In the genomic region with DNA sequence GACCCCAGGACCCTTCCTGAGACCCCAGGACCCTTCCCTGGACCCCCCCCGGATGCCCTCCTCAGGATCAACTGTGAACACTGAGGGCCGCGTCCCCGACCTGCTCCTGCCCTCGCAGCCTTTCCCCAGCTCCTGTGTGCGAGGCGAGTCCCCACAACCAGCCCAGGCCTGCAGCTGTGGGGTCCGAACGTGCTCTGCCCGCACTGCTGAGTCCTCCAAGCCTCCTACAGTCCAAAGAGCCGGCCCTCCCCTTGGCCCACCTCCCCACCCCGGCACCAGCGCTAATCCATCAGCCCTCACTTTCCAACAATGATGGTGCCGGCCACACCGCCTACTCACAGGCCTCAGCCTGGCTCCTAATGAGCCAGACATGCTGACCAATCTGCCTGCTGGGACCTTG, we compare ENCODE assay signal across 15 cellular contexts. TPM values are rescaled to one million over a fixed set of nuclear protein-coding genes. Genes with fewer than 3 reads are reported as not detected.
A peak's percentile ranks its signal among the peaks of the same experiment; 100 is the strongest.
DNase-seq lines count a peak whose midpoint lies in the region; ATAC-seq and TF ChIP-seq lines count a peak whose summit lies in the region.
"Had no signal": no experiment of that assay in that cellular context is flagged by ENCODE, and none has a peak within 500 bp of the region (broad histone marks: within the 10 kb centered on the region; RNA-seq: fewer than 3 reads in every experiment).

No MANE protein-coding gene starts in this region.

- H3K36me3 ChIP-seq in endodermal cell (ENCODE audit: control insufficient read depth, insufficient read depth, low read length), result peaks cover 55% of the 10 kb centered on the region
- peaks cover 88% of the 10 kb centered on the region for H3K36me3 ChIP-seq in right atrium auricular region

- no peaks in the 10 kb centered on the region for H3K27me3 ChIP-seq in endodermal cell (ENCODE audit: control insufficient read depth, insufficient read depth, low read length, poor library complexity, severe bottlenecking)
- no peaks in the 10 kb centered on the region for H3K27me3 ChIP-seq in right atrium auricular region

- no peak overlapping the region for H3K27ac ChIP-seq in endodermal cell (ENCODE audit: low read depth, low read length)
- no peak overlapping the region for H3K27ac ChIP-seq in right atrium auricular region
- H3K27ac ChIP-seq: KMS-11 had no signal

- CTCF ChIA-PET in WTC11 (lab: Charles Lee), result no interaction called here

- H3K4me1 Mint-ChIP-seq in stimulated activated naive CD8-positive, alpha-beta T cell treated with anti-CD3 and anti-CD28 coated beads, Interleukin-15, Interleukin-2, amounts not matched to agents 100 ng/mL and 50 ng/mL, for 24 hours (ENCODE audit: low read depth), result no peaks in the 10 kb centered on the region
- H3K4me1 Mint-ChIP-seq in stimulated activated naive CD8-positive, alpha-beta T cell treated with anti-CD3 and anti-CD28 coated beads, Interleukin-15, amount 100 ng/mL, for 72 hours, result peaks cover 4% of the 10 kb centered on the region
- no peaks in the 10 kb centered on the region for H3K4me1 Mint-ChIP-seq in WTC11
- H3K4me1 Mint-ChIP-seq in endodermal cell, result no peaks in the 10 kb centered on the region

- H3K4me1 ChIP-seq in endodermal cell (ENCODE audit: control insufficient read depth, insufficient read depth, low read length) (no peaks in the 10 kb centered on the region), right atrium auricular region (no peaks in the 10 kb centered on the region)

- WGBS in endodermal cell (ENCODE audit: insufficient coverage in 1 of 2, insufficient read length in 1 of 2), 2 experiments, result 96 to 100% methylated on average over 7 to 15 of the region's 15 CpGs

- no peaks in the 10 kb centered on the region for H3K27me3 Mint-ChIP-seq in stimulated activated naive CD8-positive, alpha-beta T cell treated with anti-CD3 and anti-CD28 coated beads, Interleukin-15, Interleukin-2, amounts not matched to agents 100 ng/mL and 50 ng/mL, for 24 hours
- no peaks in the 10 kb centered on the region for H3K27me3 Mint-ChIP-seq in stimulated activated naive CD8-positive, alpha-beta T cell treated with anti-CD3 and anti-CD28 coated beads, Interleukin-15, amount 100 ng/mL, for 72 hours
- no peaks in the 10 kb centered on the region for H3K27me3 Mint-ChIP-seq in WTC11 (ENCODE audit: low read depth)
- H3K27me3 Mint-ChIP-seq in endodermal cell (ENCODE audit: insufficient read depth), result no peaks in the 10 kb centered on the region

- TF ChIP-seq CTCF in WTC11 (IDR thresholded peaks at IDR 0.05) (no peak), endodermal cell (conservative IDR thresholded peaks at IDR 0.05) (no peak), right atrium auricular region (IDR thresholded peaks at IDR 0.05) (no peak)

- no peak overlapping the region for H3K4me3 ChIP-seq in endodermal cell (ENCODE audit: low read length)
- no peak overlapping the region for H3K4me3 ChIP-seq in right atrium auricular region

- H3K36me3 Mint-ChIP-seq in stimulated activated naive CD8-positive, alpha-beta T cell treated with anti-CD3 and anti-CD28 coated beads, Interleukin-15, Interleukin-2, amounts not matched to agents 100 ng/mL and 50 ng/mL, for 24 hours (ENCODE audit: low read depth), result peaks cover 47% of the 10 kb centered on the region
- H3K36me3 Mint-ChIP-seq in WTC11 (peaks cover 51% of the 10 kb centered on the region), endodermal cell (ENCODE audit: low read depth) (peaks cover 75% of the 10 kb centered on the region)

- no peaks in the 10 kb centered on the region for H3K9me3 ChIP-seq in endodermal cell (ENCODE audit: control insufficient read depth, low read length)
- H3K9me3 ChIP-seq in right atrium auricular region, result no peaks in the 10 kb centered on the region

- ATAC-seq in stimulated activated naive CD8-positive, alpha-beta T cell treated with anti-CD3 and anti-CD28 coated beads, Interleukin-15, amount 100 ng/mL, for 72 hours, result no peak
- ATAC-seq in WTC11 (no peak), GM21723 (IDR thresholded peaks at IDR 0.05; ENCODE audit: unreplicated experiment) (no peak)
- ATAC-seq: Right ventricle myocardium inferior had no signal

- H3K9ac ChIP-seq in endodermal cell (ENCODE audit: extremely low read depth, low read length, poor library complexity, severe bottlenecking), result no peak overlapping the region
- H3K9ac ChIP-seq: KMS-11 had no signal

- no peak for DNase-seq in stimulated activated naive CD8-positive, alpha-beta T cell treated with anti-CD3 and anti-CD28 coated beads, Interleukin-15, amount 100 ng/mL, for 72 hours
- DNase-seq in WTC11 (ENCODE audit: low spot score) (no peak), endodermal cell (no peak), HT-29 (ENCODE audit: low spot score) (no peak), right atrium auricular region (ENCODE audit: low spot score) (no peak)
- DNase-seq: C1 segment of cervical spinal cord, COR-L47, NCI-H1436 treated with DMSO at 0.1 percent for 48 hours, NCI-H2029 treated with DMSO at 0.1 percent for 48 hours, NCI-H2171 treated with DMSO at 0.1 percent for 48 hours, NCI-H82 had no signal

- no peak overlapping the region for H3K4me3 Mint-ChIP-seq in stimulated activated naive CD8-positive, alpha-beta T cell treated with anti-CD3 and anti-CD28 coated beads, Interleukin-15, Interleukin-2, amounts not matched to agents 100 ng/mL and 50 ng/mL, for 24 hours
- H3K4me3 Mint-ChIP-seq in stimulated activated naive CD8-positive, alpha-beta T cell treated with anti-CD3 and anti-CD28 coated beads, Interleukin-15, amount 100 ng/mL, for 72 hours, result no peak overlapping the region
- H3K4me3 Mint-ChIP-seq in WTC11 (no peak overlapping the region), endodermal cell (no peak overlapping the region)

- POLR2A ChIA-PET in WTC11 (lab: Charles Lee), result no interaction called here

- peak overlapping the region; percentile 38 for H3K27ac Mint-ChIP-seq in stimulated activated naive CD8-positive, alpha-beta T cell treated with anti-CD3 and anti-CD28 coated beads, Interleukin-15, Interleukin-2, amounts not matched to agents 100 ng/mL and 50 ng/mL, for 24 hours
- peak overlapping the region in 1 of 2 donors; percentile 77 for H3K27ac Mint-ChIP-seq in stimulated activated naive CD8-positive, alpha-beta T cell treated with anti-CD3 and anti-CD28 coated beads, Interleukin-15, amount 100 ng/mL, for 72 hours
- H3K27ac Mint-ChIP-seq in WTC11 (peak overlapping the region; percentile 71; the same call in 1 of the 2 replicates), endodermal cell (peak overlapping the region; percentile 78)

- no peaks in the 10 kb centered on the region for H3K9me3 Mint-ChIP-seq in stimulated activated naive CD8-positive, alpha-beta T cell treated with anti-CD3 and anti-CD28 coated beads, Interleukin-15, Interleukin-2, amounts not matched to agents 100 ng/mL and 50 ng/mL, for 24 hours
- H3K9me3 Mint-ChIP-seq in stimulated activated naive CD8-positive, alpha-beta T cell treated with anti-CD3 and anti-CD28 coated beads, Interleukin-15, amount 100 ng/mL, for 72 hours, result no peaks in the 10 kb centered on the region
- H3K9me3 Mint-ChIP-seq in WTC11 (peaks cover 6% of the 10 kb centered on the region; the same call in 1 of the 2 replicates), endodermal cell (peaks cover 6% of the 10 kb centered on the region)

TF ChIP-seq in WTC11, 78 proteins besides CTCF, POLR2A, EP300 and RAD21:
- no peak for TF ChIP-seq JUN (CRISPR knock-in tag; IDR thresholded peaks at IDR 0.05)
- TF ChIP-seq, protein P1, sequence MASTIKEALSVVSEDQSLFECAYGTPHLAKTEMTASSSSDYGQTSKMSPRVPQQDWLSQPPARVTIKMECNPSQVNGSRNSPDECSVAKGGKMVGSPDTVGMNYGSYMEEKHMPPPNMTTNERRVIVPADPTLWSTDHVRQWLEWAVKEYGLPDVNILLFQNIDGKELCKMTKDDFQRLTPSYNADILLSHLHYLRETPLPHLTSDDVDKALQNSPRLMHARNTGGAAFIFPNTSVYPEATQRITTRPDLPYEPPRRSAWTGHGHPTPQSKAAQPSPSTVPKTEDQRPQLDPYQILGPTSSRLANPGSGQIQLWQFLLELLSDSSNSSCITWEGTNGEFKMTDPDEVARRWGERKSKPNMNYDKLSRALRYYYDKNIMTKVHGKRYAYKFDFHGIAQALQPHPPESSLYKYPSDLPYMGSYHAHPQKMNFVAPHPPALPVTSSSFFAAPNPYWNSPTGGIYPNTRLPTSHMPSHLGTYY (CRISPR knock-in tag; IDR thresholded peaks at IDR 0.05), result no peak
TF ChIP-seq in WTC11: peak in this region for 0.

RNA-seq across cellular contexts. Expression of a gene that starts 26.2 kb away (rescaled TPM):
- total RNA-seq in WTC11 (2021) (50.3 to 63.8 TPM (median 50.6 TPM) in 3 replicates), endodermal cell (10 to 100 TPM; 87.8 to 88.5 TPM), right atrium auricular region (10 to 100 TPM; 23.8 to 24.2 TPM)
- polyA plus RNA-seq in endodermal cell (2013, experiment 1 of 2), result 58.3 TPM
- 56.1 TPM for polyA plus RNA-seq in endodermal cell (2013, experiment 2 of 2)
- total RNA-seq in HT-29 (2014; rRNA removed; shearing (Covaris generic)), result 57.4 and 67.6 TPM in 2 replicates

RNA-seq across cellular contexts. Expression of a gene that starts 40.8 kb away (rescaled TPM):
- total RNA-seq in WTC11 (2021) (36.8 to 47.8 TPM (median 39.6 TPM) in 3 replicates), endodermal cell (10 to 100 TPM; 38.2 to 43.5 TPM), right atrium auricular region (10 to 100 TPM; 32.2 to 49.8 TPM)
- 18.0 TPM for polyA plus RNA-seq in endodermal cell (2013, experiment 1 of 2)
- polyA plus RNA-seq in endodermal cell (2013, experiment 2 of 2), result 18.4 TPM
- total RNA-seq in HT-29 (2014; rRNA removed; shearing (Covaris generic)), result 74.3 and 81.6 TPM in 2 replicates
